In the genomic region with DNA sequence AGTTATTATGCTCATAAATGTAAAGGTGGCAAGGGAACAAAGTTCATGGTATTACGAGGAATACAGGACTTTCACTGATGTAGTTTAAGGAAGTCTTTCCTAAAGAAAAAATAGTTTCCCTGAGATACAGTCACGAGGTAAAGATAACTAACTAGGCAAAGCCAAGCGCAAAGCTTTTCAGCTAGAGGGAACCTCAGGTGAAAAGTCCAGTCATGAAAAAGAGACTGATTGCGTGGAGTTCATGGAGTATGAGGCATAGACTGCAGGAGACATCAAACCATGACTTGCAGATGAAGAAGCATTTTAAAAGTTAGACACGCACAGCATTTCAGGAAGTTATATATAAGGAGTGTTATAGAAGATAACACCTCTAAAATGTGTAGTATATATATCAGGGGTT, we compare ENCODE assay signal across 2 cellular contexts.
TF ChIP-seq lines count a peak whose summit lies in the region.

No MANE protein-coding gene starts in this region.

TF ChIP-seq in HepG2, 621 proteins besides CTCF, POLR2A, EP300 and RAD21 (continued from another document):
- TF ChIP-seq CSRNP2 (CRISPR knock-in tag; conservative IDR thresholded peaks at IDR 0.05; ENCODE audit: low read depth) (no peak), ZNF460 (CRISPR knock-in tag; IDR thresholded peaks at IDR 0.05; ENCODE audit: borderline replicate concordance) (no peak), ZNF850 (CRISPR knock-in tag; conservative IDR thresholded peaks at IDR 0.05) (no peak), FOXM1 (CRISPR knock-in tag; IDR thresholded peaks at IDR 0.05) (no peak), TP53 (CRISPR knock-in tag; conservative IDR thresholded peaks at IDR 0.05) (no peak), ZNF646 (CRISPR knock-in tag; IDR thresholded peaks at IDR 0.05) (no peak), NBN (conservative IDR thresholded peaks at IDR 0.05) (no peak), ARHGAP35 (CRISPR knock-in tag; IDR thresholded peaks at IDR 0.05; ENCODE audit: borderline replicate concordance) (no peak), MEF2D (CRISPR knock-in tag; IDR thresholded peaks at IDR 0.05) (no peak), ZSCAN21 (CRISPR knock-in tag; IDR thresholded peaks at IDR 0.05; ENCODE audit: borderline replicate concordance) (no peak), SIN3B (IDR thresholded peaks at IDR 0.05; ENCODE audit: low read length) (no peak), NR2C2 (CRISPR knock-in tag; IDR thresholded peaks at IDR 0.05; ENCODE audit: borderline replicate concordance) (no peak)
- TF ChIP-seq, protein P1, sequence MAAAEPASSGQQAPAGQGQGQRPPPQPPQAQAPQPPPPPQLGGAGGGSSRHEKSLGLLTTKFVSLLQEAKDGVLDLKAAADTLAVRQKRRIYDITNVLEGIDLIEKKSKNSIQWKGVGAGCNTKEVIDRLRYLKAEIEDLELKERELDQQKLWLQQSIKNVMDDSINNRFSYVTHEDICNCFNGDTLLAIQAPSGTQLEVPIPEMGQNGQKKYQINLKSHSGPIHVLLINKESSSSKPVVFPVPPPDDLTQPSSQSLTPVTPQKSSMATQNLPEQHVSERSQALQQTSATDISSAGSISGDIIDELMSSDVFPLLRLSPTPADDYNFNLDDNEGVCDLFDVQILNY (CRISPR knock-in tag; conservative IDR thresholded peaks at IDR 0.05) = no peak

TF ChIP-seq in K562, 482 proteins besides CTCF, POLR2A, EP300 and RAD21 (continued from another document):
- TF ChIP-seq TOE1 (IDR thresholded peaks at IDR 0.05; ENCODE audit: borderline replicate concordance) (peak; percentile 49; the same call in 1 of the 2 replicates), TOE1 (CRISPR knock-in tag; IDR thresholded peaks at IDR 0.05; ENCODE audit: borderline replicate concordance, low read depth) (no peak), C11orf30 (IDR thresholded peaks at IDR 0.05; ENCODE audit: low read depth) (peak; percentile 69), CHD1 (IDR thresholded peaks at IDR 0.05; ENCODE audit: low read length) (no peak), MAFG (tag; conservative IDR thresholded peaks at IDR 0.05) (peak; percentile 78), CHD2 (IDR thresholded peaks at IDR 0.05; ENCODE audit: low read depth, low read length) (no peak), NR0B1 (IDR thresholded peaks at IDR 0.05; ENCODE audit: partially characterized antibody) (no peak), L3MBTL2 (IDR thresholded peaks at IDR 0.05) (peak; percentile 27; the same call in 1 of the 2 replicates), NFE2 (IDR thresholded peaks at IDR 0.05; ENCODE audit: low read depth) (peak; percentile 76), ZEB2 (IDR thresholded peaks at IDR 0.05) (0 out of 2 replicates have a peak, but pooled peaks have one; percentile 26), ZFP1 (CRISPR knock-in tag; IDR thresholded peaks at IDR 0.05) (no peak), WHSC1 (IDR thresholded peaks at IDR 0.05; ENCODE audit: low read length) (no peak), AFF1 (IDR thresholded peaks at IDR 0.05; ENCODE audit: low read depth in 1 of 2, partially characterized antibody in 2 of 2) (peak in 1 of 2 experiments; percentile 33), KLF1 (tag; IDR thresholded peaks at IDR 0.05) (no peak), ZNF316 (IDR thresholded peaks at IDR 0.05) (peak; percentile 62; the same call in 1 of the 2 replicates), MAFF (IDR thresholded peaks at IDR 0.05; ENCODE audit: low read length) (peak; percentile 17; the same call in 1 of the 2 replicates), ZFP36 (IDR thresholded peaks at IDR 0.05; ENCODE audit: low read depth, low read length, partially characterized antibody) (no peak), SMARCE1 (IDR thresholded peaks at IDR 0.05) (peak; percentile 29; the same call in 1 of the 2 replicates), DPF2 (IDR thresholded peaks at IDR 0.05) (peak; percentile 45), ARID1B (IDR thresholded peaks at IDR 0.05) (peak; percentile 36; the same call in 1 of the 2 replicates), ZNF436 (CRISPR knock-in tag; IDR thresholded peaks at IDR 0.05) (0 out of 2 replicates have a peak, but pooled peaks have one; percentile 18), DEAF1 (CRISPR knock-in tag; IDR thresholded peaks at IDR 0.05) (peak; percentile 10; the same call in 1 of the 2 replicates)
- TF ChIP-seq, protein P2, sequence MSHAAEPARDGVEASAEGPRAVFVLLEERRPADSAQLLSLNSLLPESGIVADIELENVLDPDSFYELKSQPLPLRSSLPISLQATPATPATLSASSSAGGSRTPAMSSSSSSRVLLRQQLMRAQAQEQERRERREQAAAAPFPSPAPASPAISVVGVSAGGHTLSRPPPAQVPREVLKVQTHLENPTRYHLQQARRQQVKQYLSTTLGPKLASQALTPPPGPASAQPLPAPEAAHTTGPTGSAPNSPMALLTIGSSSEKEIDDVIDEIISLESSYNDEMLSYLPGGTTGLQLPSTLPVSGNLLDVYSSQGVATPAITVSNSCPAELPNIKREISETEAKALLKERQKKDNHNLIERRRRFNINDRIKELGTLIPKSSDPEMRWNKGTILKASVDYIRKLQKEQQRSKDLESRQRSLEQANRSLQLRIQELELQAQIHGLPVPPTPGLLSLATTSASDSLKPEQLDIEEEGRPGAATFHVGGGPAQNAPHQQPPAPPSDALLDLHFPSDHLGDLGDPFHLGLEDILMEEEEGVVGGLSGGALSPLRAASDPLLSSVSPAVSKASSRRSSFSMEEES (CRISPR knock-in tag; IDR thresholded peaks at IDR 0.05) = peak; percentile 72
TF ChIP-seq in K562: peak in this region for 18.
